In genomic region chr2:179107737-179108136, GRCh38 we compare ENCODE assay signal across 11 cellular contexts. TPM values are rescaled to one million over a fixed set of nuclear protein-coding genes. Genes with fewer than 3 reads are reported as not detected.
DNase-seq lines count a peak whose midpoint lies in the region; ATAC-seq, FAIRE-seq and TF ChIP-seq lines count a peak whose summit lies in the region.
"Had no signal": no experiment of that assay in that cellular context is flagged by ENCODE, and none has a peak within 500 bp of the region (broad histone marks: within the 10 kb centered on the region; RNA-seq: fewer than 3 reads in every experiment).

No MANE protein-coding gene starts in this region.

- H3K9me3 Mint-ChIP-seq in WTC11, result no peaks in the 10 kb centered on the region

- no peaks in the 10 kb centered on the region for H3K27me3 Mint-ChIP-seq in WTC11 (ENCODE audit: low read depth)

- peaks cover 14% of the 10 kb centered on the region for H3K36me3 Mint-ChIP-seq in WTC11

- CTCF ChIA-PET in WTC11 (lab: Charles Lee), result no interaction called here

- POLR2A ChIA-PET in WTC11 (lab: Charles Lee), result no interaction called here

- H3K27ac Mint-ChIP-seq in WTC11, result no peak overlapping the region

- ATAC-seq in GM21528 (IDR thresholded peaks at IDR 0.05; ENCODE audit: low FRiP score, unreplicated experiment), result peak; percentile 47
- no peak for ATAC-seq in WTC11
- ATAC-seq: gastrocnemius medialis, K562 had no signal

- DNase-seq in Caki2 (ENCODE audit: low read depth), result peak; percentile 30
- peak; percentile 22 for DNase-seq in OCI-M1 (lab: John Stamatoyannopoulos, UW)
- DNase-seq in glomerular visceral epithelial cell (ENCODE audit: extremely low spot score), result peak; percentile 25
- no peak for DNase-seq in urothelium cell line (ENCODE audit: low spot score)
- no peak for DNase-seq in SIG-M5 (lab: John Stamatoyannopoulos, UW)
- no peak for DNase-seq in DMS 273 (lab: John Stamatoyannopoulos, UW; ENCODE audit: unreplicated experiment)
- no peak for DNase-seq in WTC11 (ENCODE audit: low spot score)
- DNase-seq: activated CD4-positive, CD25-positive, alpha-beta regulatory T cell treated with anti-CD3 and anti-CD28 coated beads, Interleukin-2, amount 50 U/mL, for 72 hours; gastrocnemius medialis had no signal

- no peak overlapping the region for H3K4me3 Mint-ChIP-seq in WTC11

- in situ Hi-C loops in Caki2 (cut with HindIII; ENCODE audit: low pct_unique_long_range_greater_than_20kb, low sequenced_read_pairs), result no loop called here

- H3K4me1 Mint-ChIP-seq in WTC11, result peaks cover 2% of the 10 kb centered on the region; the same call in 1 of the 2 replicates

- FAIRE-seq in urothelium cell line (lab: Jason Lieb, UNC), result no peak
- FAIRE-seq: K562 had no signal

- no peak for TF ChIP-seq CTCF in WTC11 (IDR thresholded peaks at IDR 0.05)

TF ChIP-seq in WTC11, 78 proteins besides CTCF, POLR2A, EP300 and RAD21:
- no peak for TF ChIP-seq E2F5 (CRISPR knock-in tag; IDR thresholded peaks at IDR 0.05)
- TF ChIP-seq MLX (CRISPR knock-in tag; IDR thresholded peaks at IDR 0.05), result no peak
- no peak for TF ChIP-seq IRF1 (CRISPR knock-in tag; IDR thresholded peaks at IDR 0.05)
- no peak for TF ChIP-seq USF1 (CRISPR knock-in tag; IDR thresholded peaks at IDR 0.05)
- no peak for TF ChIP-seq E2F4 (CRISPR knock-in tag; IDR thresholded peaks at IDR 0.05; ENCODE audit: borderline replicate concordance, low read depth)
- no peak for TF ChIP-seq CREB1 (CRISPR knock-in tag; IDR thresholded peaks at IDR 0.05)
- no peak for TF ChIP-seq FOXP4 (CRISPR knock-in tag; IDR thresholded peaks at IDR 0.05)
- TF ChIP-seq KAT7 (CRISPR knock-in tag; IDR thresholded peaks at IDR 0.05; ENCODE audit: borderline replicate concordance), result no peak
- no peak for TF ChIP-seq GABPB1 (CRISPR knock-in tag; IDR thresholded peaks at IDR 0.05)
- no peak for TF ChIP-seq AR (CRISPR knock-in tag; IDR thresholded peaks at IDR 0.05)
- TF ChIP-seq ATF3 (CRISPR knock-in tag; conservative IDR thresholded peaks at IDR 0.05), result no peak
- no peak for TF ChIP-seq ZBTB43 (CRISPR knock-in tag; IDR thresholded peaks at IDR 0.05)
- no peak for TF ChIP-seq GTF2I (CRISPR knock-in tag; conservative IDR thresholded peaks at IDR 0.05)
- TF ChIP-seq NR1H2 (CRISPR knock-in tag; IDR thresholded peaks at IDR 0.05), result no peak
- TF ChIP-seq OVOL2 (CRISPR knock-in tag; IDR thresholded peaks at IDR 0.05; ENCODE audit: borderline replicate concordance), result no peak
- TF ChIP-seq GRHL2 (CRISPR knock-in tag; IDR thresholded peaks at IDR 0.05; ENCODE audit: insufficient replicate concordance, severe bottlenecking), result no peak

RNA-seq across cellular contexts. Expression of gene CCDC141, which starts 57.8 kb away (rescaled TPM):
- 0.12 TPM in 1 of 2 replicates, not detected in the other for total RNA-seq in Caki2 (2014; rRNA removed; shearing (Covaris generic); ENCODE audit: low replicate concordance)
- 8.5 to 10.2 TPM (median 8.8 TPM) in 3 replicates for total RNA-seq in WTC11 (2021)

Comparison
In these comparisons a context has a peak if more than half of its experiments do, and no peak if none do; other contexts are left out.
1. DNase-seq: peak in Caki2 (single experiment), OCI-M1 (single experiment) and glomerular visceral epithelial cell (single experiment); none in urothelium cell line (single experiment), SIG-M5 (single experiment), DMS 273 (single experiment) and WTC11 (single experiment).